In genomic region chr12:91417649-91418048, GRCh38 we compare ENCODE assay signal across 21 cellular contexts.
DNase-seq lines count a peak whose midpoint lies in the region; ATAC-seq and TF ChIP-seq lines count a peak whose summit lies in the region.
"Had no signal": no experiment of that assay in that cellular context is flagged by ENCODE, and none has a peak within 500 bp of the region (broad histone marks: within the 10 kb centered on the region; RNA-seq: fewer than 3 reads in every experiment).

No MANE protein-coding gene starts in this region.

- 67 to 82% (median 73%) methylated on average over 3 of the region's 3 CpGs for WGBS in heart left ventricle, 4 donors
- 54% methylated on average over 3 of the region's 3 CpGs for WGBS in smooth muscle cell (ENCODE audit: low lambda C conversion rate)

- H2AFZ ChIP-seq in smooth muscle cell (ENCODE audit: low read depth), result no peak overlapping the region
- H2AFZ ChIP-seq: GM23338 had no signal

- H3K9me3 ChIP-seq in heart left ventricle, result no peaks in the 10 kb centered on the region
- H3K9me3 ChIP-seq in SJCRH30 (replicated peaks), result no peaks in the 10 kb centered on the region
- no peaks in the 10 kb centered on the region for H3K9me3 ChIP-seq in smooth muscle cell (replicated peaks; ENCODE audit: low read depth)
- H3K9me3 ChIP-seq: BE2C; BLaER1 treated with 17β-estradiol and CSF1 and Interleukin-3, amounts not matched to agents 10 nM and 100 nM had no signal

- peaks cover 5% of the 10 kb centered on the region for H3F3A ChIP-seq in smooth muscle cell (ENCODE audit: low read depth)

- H3K79me2 ChIP-seq in smooth muscle cell (ENCODE audit: low read depth), result no peaks in the 10 kb centered on the region

- ATAC-seq in heart left ventricle (peak in 3 of 4 donors; percentile 42 to 65 (median 48)), Right ventricle myocardium superior (ENCODE audit: poor library complexity) (no peak), HG03095 (IDR thresholded peaks at IDR 0.05; ENCODE audit: unreplicated experiment) (no peak)
- ATAC-seq: GM23338, HCT116 had no signal

- DNase-seq in heart left ventricle (no peak), Right ventricle myocardium superior (no peak), SJCRH30 (no peak), myocyte (ENCODE audit: low read depth) (peak; percentile 35), smooth muscle cell (lab: John Stamatoyannopoulos, UW; ENCODE audit: unreplicated experiment) (no peak), GM13976 (ENCODE audit: low spot score) (no peak), DMS153 (lab: John Stamatoyannopoulos, UW) (no peak)
- DNase-seq: AML-193; BE2C; CD4-positive, alpha-beta T cell; CD8-positive, alpha-beta memory T cell; DMS 273 treated with DMSO at 0.1 percent for 48 hours; DMS53; DMS79 treated with DMSO at 0.1 percent for 48 hours; GF-D8; H9 had no signal

- H3K4me3 ChIP-seq in heart left ventricle (no peak overlapping the region), SJCRH30 (no peak overlapping the region), smooth muscle cell (no peak overlapping the region)
- H3K4me3 ChIP-seq: BLaER1 treated with 17β-estradiol and CSF1 and Interleukin-3, amounts not matched to agents 10 nM and 100 nM; GM23338 had no signal

- intact Hi-C loops in heart left ventricle (cut with DNase I), result no loop called here
- intact Hi-C loops in Right ventricle myocardium superior (cut with DNase I), result no loop called here

- H3K4me1 ChIP-seq in heart left ventricle (peaks cover 0 to 6% (median 0%) of the 10 kb centered on the region in 12 donors), SJCRH30 (peaks cover 25% of the 10 kb centered on the region), smooth muscle cell (ENCODE audit: low read depth) (peaks cover 13% of the 10 kb centered on the region)
- H3K4me1 ChIP-seq: BLaER1 treated with 17β-estradiol and CSF1 and Interleukin-3, amounts not matched to agents 10 nM and 100 nM had no signal

- H3K36me3 ChIP-seq in heart left ventricle (no peaks in the 10 kb centered on the region), SJCRH30 (no peaks in the 10 kb centered on the region), smooth muscle cell (ENCODE audit: low read depth) (no peaks in the 10 kb centered on the region)
- H3K36me3 ChIP-seq: BE2C; BLaER1 treated with 17β-estradiol and CSF1 and Interleukin-3, amounts not matched to agents 10 nM and 100 nM had no signal

- no peak overlapping the region for H3K9ac ChIP-seq in smooth muscle cell (ENCODE audit: low read depth)
- H3K9ac ChIP-seq: BLaER1 treated with 17β-estradiol and CSF1 and Interleukin-3, amounts not matched to agents 10 nM and 100 nM had no signal

- no peak for TF ChIP-seq POLR2A in heart left ventricle (IDR thresholded peaks at IDR 0.05)

- peak overlapping the region; percentile 13 for H3K4me2 ChIP-seq in smooth muscle cell
- H3K4me2 ChIP-seq: BLaER1 treated with 17β-estradiol and CSF1 and Interleukin-3, amounts not matched to agents 10 nM and 100 nM; GM23338 had no signal

- TF ChIP-seq CTCF in heart left ventricle (IDR thresholded peaks at IDR 0.05), result no peak
- TF ChIP-seq CTCF in smooth muscle cell (IDR thresholded peaks at IDR 0.05; ENCODE audit: borderline replicate concordance, insufficient read depth, poor library complexity, severe bottlenecking), result no peak
- TF ChIP-seq CTCF in GM13976 (IDR thresholded peaks at IDR 0.05; ENCODE audit: borderline replicate concordance, control extremely low read depth, extremely low read depth, insufficient read depth, missing control alignments), result no peak

- H4K20me1 ChIP-seq in smooth muscle cell (ENCODE audit: low read depth), result no peaks in the 10 kb centered on the region
- H4K20me1 ChIP-seq: BLaER1 treated with 17β-estradiol and CSF1 and Interleukin-3, amounts not matched to agents 10 nM and 100 nM had no signal

- H3K27me3 ChIP-seq in heart left ventricle, result no peaks in the 10 kb centered on the region
- H3K27me3 ChIP-seq in SJCRH30, result no peaks in the 10 kb centered on the region
- no peaks in the 10 kb centered on the region for H3K27me3 ChIP-seq in smooth muscle cell (ENCODE audit: low read depth)
- H3K27me3 ChIP-seq: BE2C; BLaER1 treated with 17β-estradiol and CSF1 and Interleukin-3, amounts not matched to agents 10 nM and 100 nM had no signal

- H3K27ac ChIP-seq in heart left ventricle (no peak overlapping the region), SJCRH30 (peak overlapping the region; percentile 47; the same call in 1 of the 2 replicates), smooth muscle cell (ENCODE audit: low read depth) (peak overlapping the region; percentile 34)
- H3K27ac ChIP-seq: 22Rv1; BLaER1 treated with 17β-estradiol and CSF1 and Interleukin-3, amounts not matched to agents 10 nM and 100 nM had no signal

- in situ Hi-C loops in GM13976 (cut with MboI; ENCODE audit: low sequenced_read_pairs, unreplicated experiment), result no loop called here

Comparison
In these comparisons a context has a peak if more than half of its experiments do, and no peak if none do; other contexts are left out.
1. ATAC-seq: peak in heart left ventricle (3 of 4); none in Right ventricle myocardium superior (single experiment) and HG03095 (single experiment).
2. H3K27ac ChIP-seq: peak in SJCRH30 (single experiment) and smooth muscle cell (single experiment); none in heart left ventricle (0 of 12).